Comparison of ENCODE assay signal across 28 cellular contexts in genomic region chr14:42407153-42407552, GRCh38.
DNase-seq lines count a peak whose midpoint lies in the region; ATAC-seq and TF ChIP-seq lines count a peak whose summit lies in the region.
"Had no signal": no experiment of that assay in that cellular context is flagged by ENCODE, and none has a peak within 500 bp of the region (broad histone marks: within the 10 kb centered on the region; RNA-seq: fewer than 3 reads in every experiment).

No MANE protein-coding gene starts in this region.

- CTCF ChIA-PET in SK-N-SH (lab: Yijun Ruan, JAX): no interaction called here

- DNase-seq in endodermal cell (no peak), SK-N-SH (no peak), mesothelial cell of epicardium (ENCODE audit: low spot score in 2 of 2, unreplicated experiment in 2 of 2) (no peak)
- DNase-seq: activated CD4-positive, alpha-beta memory T cell treated with anti-CD3 and anti-CD28 coated beads, Interleukin-2, amount 10 ng/mL, durations not matched to agents 7 days and 5 days; activated effector memory CD4-positive, alpha-beta T cell treated with Interleukin-2 at 50 U/mL for 16 hours; activated naive CD8-positive, alpha-beta T cell treated with anti-CD3 and anti-CD28 coated beads, Interleukin-2, amount 10 ng/mL, durations not matched to agents 7 days and 5 days; Calu3; caudate nucleus; GM23248; Kasumi-1; left ventricle myocardium inferior; naive thymus-derived CD4-positive, alpha-beta T cell; NCI-H1694; NCI-H2171 treated with DMSO at 0.1 percent for 48 hours; NCI-H526; occipital lobe; Peyer's patch; retina; stimulated activated CD4-positive, alpha-beta T cell treated with anti-CD3 and anti-CD28 coated beads, Interleukin-4, amount 100 ng/mL, for 1 hour; T-helper 1 cell had no signal

- no peak overlapping the region for H3K4me2 ChIP-seq in SK-N-SH

- H3K9me3 ChIP-seq in endodermal cell (ENCODE audit: control insufficient read depth, low read length): peaks cover 5% of the 10 kb centered on the region
- no peaks in the 10 kb centered on the region for H3K9me3 ChIP-seq in SK-N-SH
- H3K9me3 ChIP-seq: left ventricle myocardium inferior, Peyer's patch had no signal

- WGBS in endodermal cell (ENCODE audit: insufficient coverage in 1 of 2, insufficient read length in 1 of 2), 2 experiments: no CpG with 5 or more reads among the region's 1 CpG
- WGBS in SK-N-SH (ENCODE audit: low lambda C conversion rate): 12% methylated on average over 1 of the region's 1 CpG

- H3K4me1 Mint-ChIP-seq in endodermal cell (no peaks in the 10 kb centered on the region), mesothelial cell of epicardium (no peaks in the 10 kb centered on the region)
- H3K4me1 Mint-ChIP-seq: activated CD4-positive, alpha-beta memory T cell treated with anti-CD3 and anti-CD28 coated beads, Interleukin-2, amount 10 ng/mL, durations not matched to agents 7 days and 5 days; activated naive CD8-positive, alpha-beta T cell treated with anti-CD3 and anti-CD28 coated beads, Interleukin-2, amount 10 ng/mL, durations not matched to agents 7 days and 5 days; CD14-positive monocyte; naive thymus-derived CD4-positive, alpha-beta T cell; stimulated activated memory B cell treated with anti-CD40 and anti-IgM and Interleukin-4, amounts not matched to agents 10 μg/mL and 1 μg/mL and 100 μg/mL, for 72 hours had no signal

- TF ChIP-seq RAD21 in SK-N-SH (IDR thresholded peaks at IDR 0.05; ENCODE audit: low read length): no peak

- H3K27me3 ChIP-seq in endodermal cell (ENCODE audit: control insufficient read depth, insufficient read depth, low read length, poor library complexity, severe bottlenecking) (no peaks in the 10 kb centered on the region), SK-N-SH (ENCODE audit: insufficient read depth) (no peaks in the 10 kb centered on the region)
- H3K27me3 ChIP-seq: Peyer's patch had no signal

- H3K9me3 Mint-ChIP-seq in endodermal cell: peaks cover 4% of the 10 kb centered on the region
- peaks cover 5% of the 10 kb centered on the region for H3K9me3 Mint-ChIP-seq in mesothelial cell of epicardium
- H3K9me3 Mint-ChIP-seq: dendritic cell treated with granulocyte-macrophage colony-stimulating factor and Interleukin-4, amounts not matched to agents 40 ng/mL and 50 ng/mL, for 4 days; stimulated activated memory B cell treated with anti-CD40 and anti-IgM and Interleukin-4, amounts not matched to agents 10 μg/mL and 1 μg/mL and 100 μg/mL, for 72 hours had no signal

- no peaks in the 10 kb centered on the region for H4K20me1 ChIP-seq in SK-N-SH (ENCODE audit: insufficient read depth)

- no peaks in the 10 kb centered on the region for H3K79me2 ChIP-seq in SK-N-SH (ENCODE audit: insufficient read depth)

- TF ChIP-seq CTCF in endodermal cell (conservative IDR thresholded peaks at IDR 0.05): no peak
- no peak for TF ChIP-seq CTCF in SK-N-SH (IDR thresholded peaks at IDR 0.05)
- no peak for TF ChIP-seq CTCF in mesothelial cell of epicardium (IDR thresholded peaks at IDR 0.05; ENCODE audit: unreplicated experiment)

- H3K36me3 Mint-ChIP-seq in endodermal cell (ENCODE audit: low read depth) (peaks cover 2% of the 10 kb centered on the region), mesothelial cell of epicardium (no peaks in the 10 kb centered on the region)
- H3K36me3 Mint-ChIP-seq: activated naive CD8-positive, alpha-beta T cell treated with anti-CD3 and anti-CD28 coated beads, Interleukin-2, amount 10 ng/mL, durations not matched to agents 7 days and 5 days; CD14-positive monocyte; naive thymus-derived CD4-positive, alpha-beta T cell; stimulated activated memory B cell treated with anti-CD40 and anti-IgM and Interleukin-4, amounts not matched to agents 10 μg/mL and 1 μg/mL and 100 μg/mL, for 72 hours had no signal

- peak; percentile 58 for ATAC-seq in GM19035 (IDR thresholded peaks at IDR 0.05; ENCODE audit: unreplicated experiment)
- ATAC-seq in HG02623 (IDR thresholded peaks at IDR 0.05; ENCODE audit: unreplicated experiment): peak; percentile 87
- ATAC-seq in HG03378 (IDR thresholded peaks at IDR 0.05; ENCODE audit: unreplicated experiment): peak; percentile 55
- no peak for ATAC-seq in HG02938 (IDR thresholded peaks at IDR 0.05; ENCODE audit: unreplicated experiment)
- ATAC-seq: activated CD4-positive, CD25-positive, alpha-beta regulatory T cell treated with anti-CD3 and anti-CD28 coated beads, Interleukin-2, amount 50 U/mL, for 24 hours; naive thymus-derived CD4-positive, alpha-beta T cell; stimulated activated memory B cell treated with anti-CD40 and anti-IgM and Interleukin-4, amounts not matched to agents 10 μg/mL and 1 μg/mL and 100 μg/mL, for 72 hours had no signal

- H3K27ac Mint-ChIP-seq in endodermal cell (no peak overlapping the region), mesothelial cell of epicardium (no peak overlapping the region)
- H3K27ac Mint-ChIP-seq: activated CD4-positive, alpha-beta memory T cell treated with anti-CD3 and anti-CD28 coated beads, Interleukin-2, amount 10 ng/mL, durations not matched to agents 7 days and 5 days; activated naive CD8-positive, alpha-beta T cell treated with anti-CD3 and anti-CD28 coated beads, Interleukin-2, amount 10 ng/mL, durations not matched to agents 7 days and 5 days; CD14-positive monocyte; dendritic cell treated with granulocyte-macrophage colony-stimulating factor and Interleukin-4, amounts not matched to agents 40 ng/mL and 50 ng/mL, for 4 days; naive thymus-derived CD4-positive, alpha-beta T cell; stimulated activated memory B cell treated with anti-CD40 and anti-IgM and Interleukin-4, amounts not matched to agents 10 μg/mL and 1 μg/mL and 100 μg/mL, for 72 hours had no signal

- POLR2A ChIA-PET in SK-N-SH (lab: Yijun Ruan, JAX): no interaction called here

- H3K36me3 ChIP-seq in endodermal cell (ENCODE audit: control insufficient read depth, insufficient read depth, low read length) (no peaks in the 10 kb centered on the region), SK-N-SH (replicated peaks in 1 of 2; ENCODE audit: control insufficient read depth in 1 of 2, insufficient read depth in 2 of 2, low read length in 1 of 2) (no peaks in the 10 kb centered on the region)
- H3K36me3 ChIP-seq: left ventricle myocardium inferior, Peyer's patch had no signal

- H3K4me3 ChIP-seq in endodermal cell (ENCODE audit: low read length): no peak overlapping the region
- no peak overlapping the region for H3K4me3 ChIP-seq in SK-N-SH (ENCODE audit: low read depth in 2 of 2, low read length in 1 of 2)
- H3K4me3 ChIP-seq: GM23248, left ventricle myocardium inferior, Peyer's patch had no signal

- H3K9ac ChIP-seq in endodermal cell (ENCODE audit: extremely low read depth, low read length, poor library complexity, severe bottlenecking) (no peak overlapping the region), SK-N-SH (no peak overlapping the region)
- H3K9ac ChIP-seq: GM23248 had no signal

- H3K4me3 Mint-ChIP-seq in endodermal cell (no peak overlapping the region), mesothelial cell of epicardium (no peak overlapping the region)
- H3K4me3 Mint-ChIP-seq: activated CD4-positive, alpha-beta memory T cell treated with anti-CD3 and anti-CD28 coated beads, Interleukin-2, amount 10 ng/mL, durations not matched to agents 7 days and 5 days; activated naive CD8-positive, alpha-beta T cell treated with anti-CD3 and anti-CD28 coated beads, Interleukin-2, amount 10 ng/mL, durations not matched to agents 7 days and 5 days; CD14-positive monocyte; dendritic cell treated with granulocyte-macrophage colony-stimulating factor and Interleukin-4, amounts not matched to agents 40 ng/mL and 50 ng/mL, for 4 days; naive thymus-derived CD4-positive, alpha-beta T cell; stimulated activated memory B cell treated with anti-CD40 and anti-IgM and Interleukin-4, amounts not matched to agents 10 μg/mL and 1 μg/mL and 100 μg/mL, for 72 hours had no signal

- H3K4me1 ChIP-seq in endodermal cell (ENCODE audit: control insufficient read depth, insufficient read depth, low read length) (no peaks in the 10 kb centered on the region), SK-N-SH (ENCODE audit: control insufficient read depth in 1 of 2, insufficient read depth in 2 of 2, low read depth in 1 of 2, low read length in 1 of 2) (no peaks in the 10 kb centered on the region)
- H3K4me1 ChIP-seq: left ventricle myocardium inferior, Peyer's patch had no signal

- no peak overlapping the region for H2AFZ ChIP-seq in SK-N-SH (ENCODE audit: low read depth)
- H2AFZ ChIP-seq: GM23248 had no signal

- no peaks in the 10 kb centered on the region for H3F3A ChIP-seq in SK-N-SH (replicated peaks; ENCODE audit: insufficient read depth)

- no peaks in the 10 kb centered on the region for H3K9me2 ChIP-seq in SK-N-SH

- H3K27ac ChIP-seq in endodermal cell (ENCODE audit: low read depth, low read length) (no peak overlapping the region), SK-N-SH (ENCODE audit: low read depth in 2 of 2, low read length in 1 of 2) (no peak overlapping the region)
- H3K27ac ChIP-seq: GM23248, left ventricle myocardium inferior, Peyer's patch had no signal

- no peaks in the 10 kb centered on the region for H3K27me3 Mint-ChIP-seq in endodermal cell (ENCODE audit: insufficient read depth)
- H3K27me3 Mint-ChIP-seq in mesothelial cell of epicardium (ENCODE audit: low read depth): no peaks in the 10 kb centered on the region
- H3K27me3 Mint-ChIP-seq: activated CD4-positive, alpha-beta memory T cell treated with anti-CD3 and anti-CD28 coated beads, Interleukin-2, amount 10 ng/mL, durations not matched to agents 7 days and 5 days; activated naive CD8-positive, alpha-beta T cell treated with anti-CD3 and anti-CD28 coated beads, Interleukin-2, amount 10 ng/mL, durations not matched to agents 7 days and 5 days; dendritic cell treated with granulocyte-macrophage colony-stimulating factor and Interleukin-4, amounts not matched to agents 40 ng/mL and 50 ng/mL, for 4 days; naive thymus-derived CD4-positive, alpha-beta T cell; stimulated activated memory B cell treated with anti-CD40 and anti-IgM and Interleukin-4, amounts not matched to agents 10 μg/mL and 1 μg/mL and 100 μg/mL, for 72 hours had no signal

- TF ChIP-seq EP300 in SK-N-SH (IDR thresholded peaks at IDR 0.05; ENCODE audit: borderline replicate concordance in 1 of 2, low read depth in 1 of 2, low read length in 1 of 2): no peak

TF ChIP-seq in SK-N-SH, 30 proteins besides CTCF, POLR2A, EP300 and RAD21 (continues in another document):
- TF ChIP-seq JUND (IDR thresholded peaks at IDR 0.05) (no peak), MAX (IDR thresholded peaks at IDR 0.05; ENCODE audit: low read depth) (no peak), NFIC (IDR thresholded peaks at IDR 0.05; ENCODE audit: borderline replicate concordance) (no peak), USF1 (IDR thresholded peaks at IDR 0.05; ENCODE audit: borderline replicate concordance, low read depth) (no peak)
